In genomic region chr1:184350573-184350972, GRCh38 we compare ENCODE assay signal across 18 cellular contexts. TPM values are rescaled to one million over a fixed set of nuclear protein-coding genes. Genes with fewer than 3 reads are reported as not detected.
DNase-seq lines count a peak whose midpoint lies in the region; ATAC-seq and TF ChIP-seq lines count a peak whose summit lies in the region.
"Had no signal": no experiment of that assay in that cellular context is flagged by ENCODE, and none has a peak within 500 bp of the region (broad histone marks: within the 10 kb centered on the region; RNA-seq: fewer than 3 reads in every experiment).

No MANE protein-coding gene starts in this region.

- no peak overlapping the region for H3K4me2 ChIP-seq in neural progenitor cell
- H3K4me2 ChIP-seq: BLaER1 treated with 17β-estradiol and CSF1 and Interleukin-3, amounts not matched to agents 10 nM and 100 nM; GM23338 had no signal

- no peak overlapping the region for H3K27ac Mint-ChIP-seq in neural progenitor cell
- H3K27ac Mint-ChIP-seq: CD4-positive, alpha-beta T cell; GM23338 had no signal

- no peak for DNase-seq in neural progenitor cell (ENCODE audit: low spot score)
- DNase-seq in NK-92 (lab: John Stamatoyannopoulos, UW; ENCODE audit: unreplicated experiment) = no peak
- no peak for DNase-seq in HT-29 (ENCODE audit: low spot score)
- DNase-seq: ACHN; Calu3; CD4-positive, alpha-beta T cell; DMS 273 treated with DMSO at 0.1 percent for 48 hours; H7; KBM-7 had no signal

- TF ChIP-seq CTCF in 22Rv1 (IDR thresholded peaks at IDR 0.05) (no peak), HEK293 (tag by site-specific recombination; IDR thresholded peaks at IDR 0.05) (no peak), VCaP (conservative IDR thresholded peaks at IDR 0.05) (no peak), neural progenitor cell (IDR thresholded peaks at IDR 0.05) (no peak)

- H3K4me3 Mint-ChIP-seq in neural progenitor cell = no peak overlapping the region
- H3K4me3 Mint-ChIP-seq: CD4-positive, alpha-beta T cell; GM23338 had no signal

- POLR2A ChIA-PET in HEK293 (lab: Yijun Ruan, JAX) = no interaction called here

- no peaks in the 10 kb centered on the region for H3K4me1 Mint-ChIP-seq in neural progenitor cell

- no peak for ATAC-seq in esophagus mucosa
- ATAC-seq: GM12878, GM23338 had no signal

- H3K27ac ChIP-seq in 22Rv1 (peak overlapping the region; percentile 17; the same call in 1 of the 2 replicates), HEK293 (ENCODE audit: extremely low read depth, low read depth, low read length) (no peak overlapping the region), VCaP (peak overlapping the region; percentile 41), neural progenitor cell (no peak overlapping the region)
- H3K27ac ChIP-seq: BLaER1 treated with 17β-estradiol and CSF1 and Interleukin-3, amounts not matched to agents 10 nM and 100 nM; HL-60 had no signal

- H4K20me1 ChIP-seq in neural progenitor cell (ENCODE audit: low read depth) = no peaks in the 10 kb centered on the region
- H4K20me1 ChIP-seq: BLaER1 treated with 17β-estradiol and CSF1 and Interleukin-3, amounts not matched to agents 10 nM and 100 nM had no signal

- peak overlapping the region; percentile 12 for H2AFZ ChIP-seq in neural progenitor cell (replicated peaks)
- H2AFZ ChIP-seq: GM23338 had no signal

- H3K36me3 ChIP-seq in HEK293 (ENCODE audit: control insufficient read depth in 2 of 2, insufficient read depth in 1 of 2, low read length in 2 of 2) (no peaks in the 10 kb centered on the region), neural progenitor cell (no peaks in the 10 kb centered on the region)
- H3K36me3 ChIP-seq: BLaER1 treated with 17β-estradiol and CSF1 and Interleukin-3, amounts not matched to agents 10 nM and 100 nM had no signal

- H3K4me3 ChIP-seq in HEK293 (ENCODE audit: low read depth, low read length) = no peak overlapping the region
- no peak overlapping the region for H3K4me3 ChIP-seq in neural progenitor cell
- H3K4me3 ChIP-seq: BLaER1 treated with 17β-estradiol and CSF1 and Interleukin-3, amounts not matched to agents 10 nM and 100 nM; GM12878; GM23338 had no signal

- H3K4me1 ChIP-seq in HEK293 (ENCODE audit: control insufficient read depth, insufficient read depth, low read length) (no peaks in the 10 kb centered on the region), neural progenitor cell (peaks cover 7% of the 10 kb centered on the region)

- CTCF ChIA-PET in HEK293 (lab: Yijun Ruan, JAX) = interaction anchor here (1.0 kb wide), 1 partner anchor 313 kb away, joined by 4 read pairs; no protein-coding TSS in a partner anchor

- no peaks in the 10 kb centered on the region for H3K27me3 ChIP-seq in neural progenitor cell
- H3K27me3 ChIP-seq: BLaER1 treated with 17β-estradiol and CSF1 and Interleukin-3, amounts not matched to agents 10 nM and 100 nM had no signal

- no peaks in the 10 kb centered on the region for H3K36me3 Mint-ChIP-seq in neural progenitor cell

- H3K9me3 ChIP-seq in HEK293 (ENCODE audit: control insufficient read depth, insufficient read depth, low read depth, low read length) (no peaks in the 10 kb centered on the region), neural progenitor cell (ENCODE audit: low read depth) (no peaks in the 10 kb centered on the region)
- H3K9me3 ChIP-seq: BLaER1 treated with 17β-estradiol and CSF1 and Interleukin-3, amounts not matched to agents 10 nM and 100 nM had no signal

- H3F3A ChIP-seq in neural progenitor cell (ENCODE audit: low read depth) = no peaks in the 10 kb centered on the region

- H3K9me3 Mint-ChIP-seq in neural progenitor cell = no peaks in the 10 kb centered on the region
- H3K9me3 Mint-ChIP-seq: CD4-positive, alpha-beta T cell; GM23338 had no signal

- H3K9ac ChIP-seq in neural progenitor cell = no peak overlapping the region
- H3K9ac ChIP-seq: BLaER1 treated with 17β-estradiol and CSF1 and Interleukin-3, amounts not matched to agents 10 nM and 100 nM had no signal

- H3K27me3 Mint-ChIP-seq in neural progenitor cell (ENCODE audit: insufficient read depth, low read depth) = no peaks in the 10 kb centered on the region

- no peaks in the 10 kb centered on the region for H3K79me2 ChIP-seq in neural progenitor cell (ENCODE audit: low read depth)

TF ChIP-seq in HEK293, 187 proteins besides CTCF, POLR2A, EP300 and RAD21:
- peak; percentile 84 for TF ChIP-seq ZNF449 (tag by site-specific recombination; IDR thresholded peaks at IDR 0.05)
- TF ChIP-seq, protein P1, sequence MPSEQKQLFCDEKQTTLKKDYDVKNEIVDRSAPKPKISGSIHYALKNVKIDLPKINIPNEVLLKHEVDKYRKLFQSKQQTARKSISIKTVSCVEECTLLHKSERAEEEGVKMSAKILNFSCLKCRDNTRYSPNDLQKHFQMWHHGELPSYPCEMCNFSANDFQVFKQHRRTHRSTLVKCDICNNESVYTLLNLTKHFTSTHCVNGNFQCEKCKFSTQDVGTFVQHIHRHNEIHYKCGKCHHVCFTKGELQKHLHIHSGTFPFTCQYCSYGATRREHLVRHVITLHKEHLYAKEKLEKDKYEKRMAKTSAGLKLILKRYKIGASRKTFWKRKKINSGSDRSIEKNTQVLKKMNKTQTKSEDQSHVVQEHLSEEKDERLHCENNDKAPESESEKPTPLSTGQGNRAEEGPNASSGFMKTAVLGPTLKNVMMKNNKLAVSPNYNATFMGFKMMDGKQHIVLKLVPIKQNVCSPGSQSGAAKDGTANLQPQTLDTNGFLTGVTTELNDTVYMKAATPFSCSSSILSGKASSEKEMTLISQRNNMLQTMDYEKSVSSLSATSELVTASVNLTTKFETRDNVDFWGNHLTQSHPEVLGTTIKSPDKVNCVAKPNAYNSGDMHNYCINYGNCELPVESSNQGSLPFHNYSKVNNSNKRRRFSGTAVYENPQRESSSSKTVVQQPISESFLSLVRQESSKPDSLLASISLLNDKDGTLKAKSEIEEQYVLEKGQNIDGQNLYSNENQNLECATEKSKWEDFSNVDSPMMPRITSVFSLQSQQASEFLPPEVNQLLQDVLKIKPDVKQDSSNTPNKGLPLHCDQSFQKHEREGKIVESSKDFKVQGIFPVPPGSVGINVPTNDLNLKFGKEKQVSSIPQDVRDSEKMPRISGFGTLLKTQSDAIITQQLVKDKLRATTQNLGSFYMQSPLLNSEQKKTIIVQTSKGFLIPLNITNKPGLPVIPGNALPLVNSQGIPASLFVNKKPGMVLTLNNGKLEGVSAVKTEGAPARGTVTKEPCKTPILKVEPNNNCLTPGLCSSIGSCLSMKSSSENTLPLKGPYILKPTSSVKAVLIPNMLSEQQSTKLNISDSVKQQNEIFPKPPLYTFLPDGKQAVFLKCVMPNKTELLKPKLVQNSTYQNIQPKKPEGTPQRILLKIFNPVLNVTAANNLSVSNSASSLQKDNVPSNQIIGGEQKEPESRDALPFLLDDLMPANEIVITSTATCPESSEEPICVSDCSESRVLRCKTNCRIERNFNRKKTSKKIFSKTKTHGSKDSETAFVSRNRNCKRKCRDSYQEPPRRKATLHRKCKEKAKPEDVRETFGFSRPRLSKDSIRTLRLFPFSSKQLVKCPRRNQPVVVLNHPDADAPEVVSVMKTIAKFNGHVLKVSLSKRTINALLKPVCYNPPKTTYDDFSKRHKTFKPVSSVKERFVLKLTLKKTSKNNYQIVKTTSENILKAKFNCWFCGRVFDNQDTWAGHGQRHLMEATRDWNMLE (tag by site-specific recombination; conservative IDR thresholded peaks at IDR 0.05; ENCODE audit: low read depth) = no peak
TF ChIP-seq in HEK293: peak in this region for 1.

RNA-seq across cellular contexts. Expression of gene C1orf21, which starts 36.3 kb away (rescaled TPM):
- total RNA-seq in neural progenitor cell (ENCODE audit: low replicate concordance) (66.4 and 117 TPM in 2 replicates), esophagus mucosa (44.1 TPM)
- 4.8 and 5.9 TPM in 2 replicates for total RNA-seq in HT-29 (2014; rRNA removed; shearing (Covaris generic))
- total RNA-seq: G401 had no signal

Comparison
In these comparisons a context has a peak if more than half of its experiments do, and no peak if none do; other contexts are left out.
1. H3K27ac ChIP-seq: peak in 22Rv1 (single experiment) and VCaP (single experiment); none in HEK293 (single experiment) and neural progenitor cell (single experiment).